Comparison of ENCODE assay signal across 8 cellular contexts in the genomic region with DNA sequence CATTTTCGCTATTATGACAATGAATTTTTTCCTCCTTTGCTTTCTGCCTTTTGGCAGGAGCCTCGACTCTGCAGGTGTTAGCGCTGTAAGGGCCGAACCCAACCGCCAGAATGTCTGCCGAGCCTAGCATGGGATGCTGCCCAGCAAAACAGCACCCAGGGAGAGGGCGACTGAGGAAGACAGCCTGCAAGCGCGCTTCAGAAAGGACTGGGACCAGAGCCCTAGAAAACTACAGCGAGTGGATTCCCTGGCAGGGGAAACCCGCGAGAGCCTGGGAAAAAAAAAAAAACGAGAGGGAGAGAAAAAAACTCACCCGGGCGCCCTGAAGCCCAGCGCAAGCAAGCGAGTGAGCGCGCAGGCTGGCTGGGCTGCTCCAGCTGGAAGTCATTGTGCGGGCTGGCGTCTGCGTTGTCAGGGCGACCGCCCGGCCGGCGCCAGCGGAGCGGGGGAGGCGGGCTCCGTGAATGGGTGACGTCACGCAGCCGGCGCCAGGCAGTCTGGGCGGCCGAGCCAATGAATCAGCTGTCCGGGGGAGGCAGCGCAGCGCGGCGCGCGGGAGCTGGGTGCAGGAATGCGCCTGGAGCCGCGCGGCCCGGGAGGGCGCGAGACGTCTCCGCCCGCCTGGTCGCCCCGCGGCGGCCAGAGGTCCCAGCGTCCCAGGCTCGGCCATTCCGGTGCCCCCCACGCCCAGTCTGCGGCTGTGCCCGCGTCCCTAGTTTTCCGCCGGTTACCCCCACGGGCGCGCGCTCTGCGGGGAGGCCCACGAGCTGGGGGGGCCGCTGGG. TPM values are rescaled to one million over a fixed set of nuclear protein-coding genes. Genes with fewer than 3 reads are reported as not detected.
DNase-seq lines count a peak whose midpoint lies in the region; ATAC-seq and TF ChIP-seq lines count a peak whose summit lies in the region.

No MANE protein-coding gene starts in this region.

- CTCF ChIA-PET in activated CD8-positive, alpha-beta T cell treated with anti-CD3 and anti-CD28 coated beads, Interleukin-2, amount 10 ng/mL, durations not matched to agents 7 days and 5 days (lab: Charles Lee): no interaction called here

- peak overlapping the region; percentile 64 for H3K4me3 Mint-ChIP-seq in activated CD8-positive, alpha-beta T cell treated with anti-CD3 and anti-CD28 coated beads, Interleukin-2, amount 10 ng/mL, durations not matched to agents 7 days and 5 days

- ATAC-seq in HG03342 (IDR thresholded peaks at IDR 0.05; ENCODE audit: unreplicated experiment): peak; percentile 99
- ATAC-seq in activated CD8-positive, alpha-beta T cell treated with anti-CD3 and anti-CD28 coated beads, Interleukin-2, amount 10 ng/mL, durations not matched to agents 7 days and 5 days: peak; percentile 97

- no peak overlapping the region for H2BK15ac ChIP-seq in mesenchymal stem cell (ENCODE audit: low read depth, poor library complexity, severe bottlenecking)

- no peaks in the 10 kb centered on the region for H3K27me3 ChIP-seq in mesenchymal stem cell (ENCODE audit: control insufficient read depth in 1 of 2, insufficient read depth in 1 of 2, low read length in 2 of 2)

- H3K27ac Mint-ChIP-seq in activated CD8-positive, alpha-beta T cell treated with anti-CD3 and anti-CD28 coated beads, Interleukin-2, amount 10 ng/mL, durations not matched to agents 7 days and 5 days: no peak overlapping the region

- H3K36me3 ChIP-seq in mesenchymal stem cell (ENCODE audit: control insufficient read depth in 1 of 2, insufficient read depth in 2 of 2, low read depth in 1 of 2, low read length in 2 of 2): no peaks in the 10 kb centered on the region

- H3K4me3 ChIP-seq in epithelial cell of esophagus (ENCODE audit: low read length) (peak overlapping the region; percentile 50), mesenchymal stem cell (ENCODE audit: insufficient read depth in 1 of 2, low read depth in 1 of 2, low read length in 2 of 2) (peak overlapping the region; percentile 65 to 90)

- peak overlapping the region in 1 of 2 experiments; percentile 95 for H3K4ac ChIP-seq in mesenchymal stem cell (ENCODE audit: low read depth in 1 of 2, low read length in 2 of 2)

- H3K9ac ChIP-seq in mesenchymal stem cell (ENCODE audit: low read length): peak overlapping the region; percentile 95

- POLR2A ChIA-PET in activated CD8-positive, alpha-beta T cell treated with anti-CD3 and anti-CD28 coated beads, Interleukin-2, amount 10 ng/mL, durations not matched to agents 7 days and 5 days (lab: Charles Lee): no interaction called here

- peak overlapping the region; percentile 93 for H3K4me2 ChIP-seq in mesenchymal stem cell (ENCODE audit: low read length, poor library complexity, severe bottlenecking)

- H3K27ac ChIP-seq in mesenchymal stem cell (ENCODE audit: low read length, poor library complexity, severe bottlenecking): no peak overlapping the region

- H4K8ac ChIP-seq in mesenchymal stem cell (ENCODE audit: low read length): peak overlapping the region; percentile 94

- H3K9me3 ChIP-seq in mesenchymal stem cell (ENCODE audit: control insufficient read depth, low read length): no peaks in the 10 kb centered on the region

- H2AK5ac ChIP-seq in mesenchymal stem cell (ENCODE audit: low read length, severe bottlenecking): no peak overlapping the region

- peak overlapping the region; percentile 66 to 98 for H2BK12ac ChIP-seq in mesenchymal stem cell (ENCODE audit: low read length in 2 of 2)

- peaks cover 19% of the 10 kb centered on the region for H3K27me3 Mint-ChIP-seq in activated CD8-positive, alpha-beta T cell treated with anti-CD3 and anti-CD28 coated beads, Interleukin-2, amount 10 ng/mL, durations not matched to agents 7 days and 5 days (ENCODE audit: low read depth)

- peak overlapping the region in 1 of 2 experiments; percentile 95 for H3K14ac ChIP-seq in mesenchymal stem cell (ENCODE audit: low read length in 2 of 2)

- peak overlapping the region; percentile 89 for H4K91ac ChIP-seq in mesenchymal stem cell (ENCODE audit: low read length)

- H3K23ac ChIP-seq in mesenchymal stem cell (ENCODE audit: low read length in 2 of 2): no peak overlapping the region

- H2BK120ac ChIP-seq in mesenchymal stem cell (ENCODE audit: low read depth, low read length): peak overlapping the region; percentile 92

- DNase-seq in Ammon's horn (ENCODE audit: low spot score) (peak; percentile 97), GM19238 (ENCODE audit: insufficient read length, low spot score) (peak; percentile 16), NCI-H345 treated with DMSO at 0.1 percent for 48 hours (lab: John Stamatoyannopoulos, UW; ENCODE audit: unreplicated experiment) (peak; percentile 88), epithelial cell of esophagus (ENCODE audit: low read depth) (peak; percentile 97), mesenchymal stem cell (peak; percentile 98)
- DNase-seq in activated CD8-positive, alpha-beta T cell treated with anti-CD3 and anti-CD28 coated beads, Interleukin-2, amount 10 ng/mL, durations not matched to agents 7 days and 5 days: peak; percentile 75
- peak; percentile 1 for DNase-seq in stimulated activated CD8-positive, alpha-beta memory T cell treated with anti-CD3 and anti-CD28 coated beads, Interleukin-12 subunit alpha, Interleukin-12 subunit beta, amount 100 ng/mL, for 4 hours (ENCODE audit: low read depth)

- no peak for TF ChIP-seq CTCF in epithelial cell of esophagus (IDR thresholded peaks at IDR 0.05; ENCODE audit: insufficient read depth, low read depth, low read length, missing control alignments)

- H3K4me1 Mint-ChIP-seq in activated CD8-positive, alpha-beta T cell treated with anti-CD3 and anti-CD28 coated beads, Interleukin-2, amount 10 ng/mL, durations not matched to agents 7 days and 5 days (ENCODE audit: low read depth): peaks cover 6% of the 10 kb centered on the region

- H3K79me1 ChIP-seq in mesenchymal stem cell (replicated peaks; ENCODE audit: low read length, poor library complexity, severe bottlenecking): no peaks in the 10 kb centered on the region

- peak overlapping the region; percentile 44 for H2BK5ac ChIP-seq in mesenchymal stem cell (ENCODE audit: low read depth, low read length, poor library complexity, severe bottlenecking)

- H3K9me3 Mint-ChIP-seq in activated CD8-positive, alpha-beta T cell treated with anti-CD3 and anti-CD28 coated beads, Interleukin-2, amount 10 ng/mL, durations not matched to agents 7 days and 5 days (ENCODE audit: insufficient read depth): no peaks in the 10 kb centered on the region

- H2AFZ ChIP-seq in mesenchymal stem cell (ENCODE audit: low read depth, low read length): peak overlapping the region; percentile 76

- under 1% methylated on average over 43 of the region's 74 CpGs for WGBS in mesenchymal stem cell

- H3K18ac ChIP-seq in mesenchymal stem cell (ENCODE audit: low read depth in 1 of 2, low read length in 2 of 2): peak overlapping the region; percentile 97 to 98

- H3K4me1 ChIP-seq in mesenchymal stem cell (ENCODE audit: control insufficient read depth, insufficient read depth, low read depth, low read length): peaks cover 7% of the 10 kb centered on the region

- no peaks in the 10 kb centered on the region for H3K36me3 Mint-ChIP-seq in activated CD8-positive, alpha-beta T cell treated with anti-CD3 and anti-CD28 coated beads, Interleukin-2, amount 10 ng/mL, durations not matched to agents 7 days and 5 days (ENCODE audit: low read depth)

RNA-seq across cellular contexts. Expression of gene ID4, which starts 32.6 kb away (rescaled TPM):
- total RNA-seq in activated CD8-positive, alpha-beta T cell treated with anti-CD3 and anti-CD28 coated beads, Interleukin-2, amount 10 ng/mL, durations not matched to agents 7 days and 5 days: not detected
- 0.76 TPM for polyA plus RNA-seq in mesenchymal stem cell (2013, experiment 1 of 2)
- polyA plus RNA-seq in mesenchymal stem cell (2013, experiment 2 of 2): 0.68 TPM

Comparison
In these comparisons a context has a peak if more than half of its experiments do, and no peak if none do; other contexts are left out.
1. DNase-seq: peak in every context shown above with its lines; median percentile 98 in mesenchymal stem cell; 97 in Ammon's horn; 97 in epithelial cell of esophagus; 88 in NCI-H345 treated with DMSO at 0.1 percent for 48 hours; 75 in activated CD8-positive, alpha-beta T cell treated with anti-CD3 and anti-CD28 coated beads, Interleukin-2, amount 10 ng/mL, durations not matched to agents 7 days and 5 days; 16 in GM19238; 1 in stimulated activated CD8-positive, alpha-beta memory T cell treated with anti-CD3 and anti-CD28 coated beads, Interleukin-12 subunit alpha, Interleukin-12 subunit beta, amount 100 ng/mL, for 4 hours.